Comparison of ENCODE assay signal across 8 cellular contexts in genomic region chr2:215931256-215931903, GRCh38.
DNase-seq lines count a peak whose midpoint lies in the region; ATAC-seq, FAIRE-seq and TF ChIP-seq lines count a peak whose summit lies in the region.

No MANE protein-coding gene starts in this region.

- no peak overlapping the region for H3K4me3 Mint-ChIP-seq in activated naive CD8-positive, alpha-beta T cell treated with anti-CD3 and anti-CD28 coated beads, Interleukin-2, amount 10 ng/mL, durations not matched to agents 7 days and 5 days

- no peak overlapping the region for H3K27ac ChIP-seq in SJCRH30

- peak; percentile 40 for DNase-seq in GM10266 (ENCODE audit: extremely low spot score)
- peak; percentile 28 for DNase-seq in H54 (ENCODE audit: insufficient read length, low spot score)
- peak; percentile 71 for DNase-seq in M059J (ENCODE audit: low read depth)
- peak; percentile 50 to 86 for DNase-seq in SJCRH30
- peak; percentile 37 for DNase-seq in activated naive CD8-positive, alpha-beta T cell treated with anti-CD3 and anti-CD28 coated beads, Interleukin-2, amount 10 ng/mL, durations not matched to agents 7 days and 5 days
- DNase-seq in Right ventricle myocardium superior, result peak; percentile 39
- peak; percentile 57 for DNase-seq in putamen (ENCODE audit: low spot score)

- no peaks in the 10 kb centered on the region for H3K36me3 ChIP-seq in SJCRH30

- intact Hi-C loops in Right ventricle myocardium superior (cut with DNase I), result no loop called here

- no peaks in the 10 kb centered on the region for H3K27me3 ChIP-seq in SJCRH30

- no peaks in the 10 kb centered on the region for H3K9me3 Mint-ChIP-seq in activated naive CD8-positive, alpha-beta T cell treated with anti-CD3 and anti-CD28 coated beads, Interleukin-2, amount 10 ng/mL, durations not matched to agents 7 days and 5 days

- TF ChIP-seq CTCF in GM10266 (IDR thresholded peaks at IDR 0.05; ENCODE audit: control insufficient read depth, insufficient read depth, low read depth, missing control alignments), result peak; percentile 90

- POLR2A ChIA-PET in activated naive CD8-positive, alpha-beta T cell treated with anti-CD3 and anti-CD28 coated beads, Interleukin-2, amount 10 ng/mL, durations not matched to agents 7 days and 5 days (lab: Charles Lee), result no interaction called here

- H3K27me3 Mint-ChIP-seq in activated naive CD8-positive, alpha-beta T cell treated with anti-CD3 and anti-CD28 coated beads, Interleukin-2, amount 10 ng/mL, durations not matched to agents 7 days and 5 days, result peaks cover 7% of the 10 kb centered on the region

- peaks cover 9% of the 10 kb centered on the region for H3K4me1 Mint-ChIP-seq in activated naive CD8-positive, alpha-beta T cell treated with anti-CD3 and anti-CD28 coated beads, Interleukin-2, amount 10 ng/mL, durations not matched to agents 7 days and 5 days

- FAIRE-seq in H54 (lab: Jason Lieb, UNC), result peak; percentile 93

- H3K4me3 ChIP-seq in SJCRH30, result no peak overlapping the region

- ATAC-seq in activated naive CD8-positive, alpha-beta T cell treated with anti-CD3 and anti-CD28 coated beads, Interleukin-2, amount 10 ng/mL, durations not matched to agents 7 days and 5 days (ENCODE audit: low read depth), result peak; percentile 76
- peak; percentile 93 for ATAC-seq in Right ventricle myocardium superior (ENCODE audit: poor library complexity)
- ATAC-seq in GM19324 (IDR thresholded peaks at IDR 0.05; ENCODE audit: low FRiP score, unreplicated experiment), result no peak

- H3K4me1 ChIP-seq in SJCRH30, result peaks cover 6% of the 10 kb centered on the region

- no peak overlapping the region for H3K27ac Mint-ChIP-seq in activated naive CD8-positive, alpha-beta T cell treated with anti-CD3 and anti-CD28 coated beads, Interleukin-2, amount 10 ng/mL, durations not matched to agents 7 days and 5 days

- no peaks in the 10 kb centered on the region for H3K36me3 Mint-ChIP-seq in activated naive CD8-positive, alpha-beta T cell treated with anti-CD3 and anti-CD28 coated beads, Interleukin-2, amount 10 ng/mL, durations not matched to agents 7 days and 5 days

- no peak for TF ChIP-seq POLR2A in H54 (IDR thresholded peaks at IDR 0.05; ENCODE audit: low read depth, low read length)

- no peaks in the 10 kb centered on the region for H3K9me3 ChIP-seq in SJCRH30 (replicated peaks)
